Comparison of ENCODE assay signal across 10 cellular contexts in genomic region chr5:165630211-165630866, GRCh38.
DNase-seq lines count a peak whose midpoint lies in the region; ATAC-seq, FAIRE-seq and TF ChIP-seq lines count a peak whose summit lies in the region.
"Had no signal": no experiment of that assay in that cellular context is flagged by ENCODE, and none has a peak within 500 bp of the region (broad histone marks: within the 10 kb centered on the region; RNA-seq: fewer than 3 reads in every experiment).

No MANE protein-coding gene starts in this region.

- CTCF ChIA-PET in IMR-90 (lab: Yijun Ruan, JAX): interaction anchor here (0.6 to 1.4 kb wide), 4 partner anchors 13 to 323 kb away, joined by 3 to 9 read pairs (median 5); no protein-coding TSS in a partner anchor

- H2AK9ac ChIP-seq in IMR-90 (replicated peaks; ENCODE audit: low read depth, low read length, poor library complexity): no peak overlapping the region

- TF ChIP-seq CTCF in IMR-90 (conservative IDR thresholded peaks at IDR 0.05; ENCODE audit: low read depth, low read length): peak; percentile 57

- no peak overlapping the region for H2BK15ac ChIP-seq in IMR-90 (ENCODE audit: low read depth, low read length)

- H3K79me1 ChIP-seq in IMR-90 (ENCODE audit: low read depth in 1 of 2, low read length in 2 of 2): no peaks in the 10 kb centered on the region

- H3K14ac ChIP-seq in IMR-90 (replicated peaks; ENCODE audit: low read depth, low read length): no peak overlapping the region

- POLR2A ChIA-PET in IMR-90 (lab: Charles Lee; ENCODE audit: unreplicated experiment): no interaction called here

- no peak overlapping the region for H3K18ac ChIP-seq in IMR-90 (ENCODE audit: low read depth, low read length)

- no peak overlapping the region for H3K4ac ChIP-seq in IMR-90 (ENCODE audit: low read depth, low read length)

- in situ Hi-C loops in IMR-90 (cut with MboI; ENCODE audit: low sequenced_read_pairs): loop anchor here (25.0 kb wide), 1 partner anchor 1932 kb away; no protein-coding TSS in a partner anchor

- no peak for FAIRE-seq in RCC 7860 (lab: Jason Lieb, UNC)
- FAIRE-seq: colon had no signal

- no peak for TF ChIP-seq POLR2A in IMR-90 (IDR thresholded peaks at IDR 0.05; ENCODE audit: low read depth, low read length)

- no peak overlapping the region for H2BK5ac ChIP-seq in IMR-90 (ENCODE audit: low read depth, low read length, poor library complexity, severe bottlenecking)

- TF ChIP-seq RAD21 in IMR-90 (IDR thresholded peaks at IDR 0.05; ENCODE audit: low read length): peak; percentile 41

- no peak overlapping the region for H3K9ac ChIP-seq in IMR-90 (ENCODE audit: low read depth, low read length)
- H3K9ac ChIP-seq: BLaER1 had no signal

- peak; percentile 84 for ATAC-seq in GM21529 (IDR thresholded peaks at IDR 0.05; ENCODE audit: unreplicated experiment)
- ATAC-seq in IMR-90 (ENCODE audit: low read depth): peak; percentile 90
- no peak for ATAC-seq in HG02973 (IDR thresholded peaks at IDR 0.05; ENCODE audit: unreplicated experiment)

- H3K27me3 ChIP-seq in IMR-90 (ENCODE audit: control insufficient read depth, insufficient read depth, low read length): no peaks in the 10 kb centered on the region
- H3K27me3 ChIP-seq: BLaER1 had no signal

- H3K23ac ChIP-seq in IMR-90 (ENCODE audit: low read depth, low read length): no peak overlapping the region

- H4K91ac ChIP-seq in IMR-90 (ENCODE audit: insufficient read depth, low read depth, low read length): no peak overlapping the region

- no peak overlapping the region for H4K8ac ChIP-seq in IMR-90 (ENCODE audit: low read depth in 2 of 2, low read length in 2 of 2)

- H2BK120ac ChIP-seq in IMR-90 (ENCODE audit: low read depth, low read length): no peak overlapping the region

- no peaks in the 10 kb centered on the region for H3K9me3 ChIP-seq in IMR-90 (ENCODE audit: control insufficient read depth, insufficient read depth, low read length)
- H3K9me3 ChIP-seq: BLaER1 had no signal

- no peak overlapping the region for H2BK20ac ChIP-seq in IMR-90 (ENCODE audit: low read depth, low read length)

- no peak overlapping the region for H3K27ac ChIP-seq in IMR-90 (ENCODE audit: insufficient read depth, low read length)
- H3K27ac ChIP-seq: BLaER1 had no signal

- H2AFZ ChIP-seq in IMR-90 (replicated peaks; ENCODE audit: low read length, poor library complexity): no peak overlapping the region

- WGBS in IMR-90 (ENCODE audit: extremely low coverage in 2 of 2, insufficient read length in 1 of 2), 2 experiments: 7% methylated on average over 5 of the region's 9 CpGs; no CpG with 5 or more reads in 1 of the 2 experiments

- no peak overlapping the region for H4K5ac ChIP-seq in IMR-90 (ENCODE audit: low read depth, low read length)

- no peaks in the 10 kb centered on the region for H3K36me3 ChIP-seq in IMR-90 (ENCODE audit: control insufficient read depth, insufficient read depth, low read length)
- H3K36me3 ChIP-seq: BLaER1 had no signal

- H3K4me3 ChIP-seq in IMR-90 (ENCODE audit: insufficient read depth, low read depth, low read length): no peak overlapping the region
- H3K4me3 ChIP-seq: BLaER1 had no signal

- H4K20me1 ChIP-seq in IMR-90 (ENCODE audit: insufficient read depth, low read length): no peaks in the 10 kb centered on the region
- H4K20me1 ChIP-seq: BLaER1 had no signal

- BruUV-seq in IMR-90 (replicated peaks; lab: Mats Ljungman, UMichigan): no TSS peak

- no peak overlapping the region for H3K56ac ChIP-seq in IMR-90 (ENCODE audit: extremely low read depth, insufficient read depth, low read length)

- H3K9me1 ChIP-seq in IMR-90 (ENCODE audit: insufficient read depth, low read length): no peaks in the 10 kb centered on the region

- no peak overlapping the region; the same call in 1 of the 2 replicates for H3K4me2 ChIP-seq in IMR-90 (ENCODE audit: low read depth, low read length)
- H3K4me2 ChIP-seq: BLaER1 had no signal

- H2AK5ac ChIP-seq in IMR-90 (ENCODE audit: low read depth, low read length): no peak overlapping the region

- intact Hi-C loops in IMR-90 (cut with micrococcal nuclease): loop anchor here (5.0 to 10.0 kb wide), 2 partner anchors 1614 to 1937 kb away; no protein-coding TSS in a partner anchor

- H3K4me1 ChIP-seq in IMR-90 (ENCODE audit: control insufficient read depth, insufficient read depth, low read length): peaks cover 2% of the 10 kb centered on the region; the same call in 1 of the 2 replicates
- H3K4me1 ChIP-seq: BLaER1 had no signal

- dilution Hi-C loops in IMR-90 (cut with HindIII; ENCODE audit: low sequenced_read_pairs, unreplicated experiment): no loop called here

- peak; percentile 29 for DNase-seq in NCI-H1436 (lab: John Stamatoyannopoulos, UW)
- DNase-seq in NCI-H1436 treated with DMSO at 0.1 percent for 48 hours (lab: John Stamatoyannopoulos, UW): no peak
- DNase-seq in IMR-90: peak; percentile 64
- peak; percentile 33 for DNase-seq in RCC 7860 (ENCODE audit: low spot score)
- peak; percentile 15 to 39 for DNase-seq in dermis microvascular lymphatic vessel endothelial cell (ENCODE audit: low read depth in 2 of 2)
- peak; percentile 92 for DNase-seq in medulla oblongata (ENCODE audit: extremely low spot score)

TF ChIP-seq in IMR-90, 13 proteins besides CTCF, POLR2A, EP300 and RAD21:
- TF ChIP-seq NFE2L2 (IDR thresholded peaks at IDR 0.05; ENCODE audit: low read depth, low read length): no peak
- peak; percentile 43 for TF ChIP-seq SMC3 (IDR thresholded peaks at IDR 0.05; ENCODE audit: low read depth, low read length)
